Comparison of ENCODE assay signal across 13 cellular contexts in genomic region chr12:12614342-12614741, GRCh38. TPM values are rescaled to one million over a fixed set of nuclear protein-coding genes. Genes with fewer than 3 reads are reported as not detected.
DNase-seq lines count a peak whose midpoint lies in the region; ATAC-seq and TF ChIP-seq lines count a peak whose summit lies in the region.
"Had no signal": no experiment of that assay in that cellular context is flagged by ENCODE, and none has a peak within 500 bp of the region (broad histone marks: within the 10 kb centered on the region; RNA-seq: fewer than 3 reads in every experiment).

No MANE protein-coding gene starts in this region.

- H3K9me3 Mint-ChIP-seq in activated CD4-positive, alpha-beta memory T cell treated with anti-CD3 and anti-CD28 coated beads for 36 hours: no peaks in the 10 kb centered on the region
- H3K9me3 Mint-ChIP-seq in activated CD4-positive, alpha-beta memory T cell treated with anti-CD3 and anti-CD28 coated beads, Interleukin-2, amount 10 ng/mL, durations not matched to agents 7 days and 5 days: no peaks in the 10 kb centered on the region
- no peaks in the 10 kb centered on the region for H3K9me3 Mint-ChIP-seq in stimulated activated naive CD8-positive, alpha-beta T cell treated with anti-CD3 and anti-CD28 coated beads, Interleukin-15, Interleukin-2, amounts not matched to agents 100 ng/mL and 50 ng/mL, for 24 hours
- H3K9me3 Mint-ChIP-seq in stimulated activated naive CD8-positive, alpha-beta T cell treated with anti-CD3 and anti-CD28 coated beads, Interleukin-15, amount 100 ng/mL, for 72 hours: no peaks in the 10 kb centered on the region
- no peaks in the 10 kb centered on the region for H3K9me3 Mint-ChIP-seq in central memory CD8-positive, alpha-beta T cell
- no peaks in the 10 kb centered on the region for H3K9me3 Mint-ChIP-seq in type B pancreatic cell
- H3K9me3 Mint-ChIP-seq: HFFc6 had no signal

- no peak for ATAC-seq in stimulated activated naive CD8-positive, alpha-beta T cell treated with anti-CD3 and anti-CD28 coated beads, Interleukin-15, amount 100 ng/mL, for 72 hours
- no peak for ATAC-seq in central memory CD8-positive, alpha-beta T cell (replicated peaks; ENCODE audit: extremely low read depth, poor library complexity, severe bottlenecking)

- peaks cover 22% of the 10 kb centered on the region for H3K36me3 Mint-ChIP-seq in activated CD4-positive, alpha-beta memory T cell treated with anti-CD3 and anti-CD28 coated beads for 36 hours
- peaks cover 39% of the 10 kb centered on the region for H3K36me3 Mint-ChIP-seq in activated CD4-positive, alpha-beta memory T cell treated with anti-CD3 and anti-CD28 coated beads, Interleukin-2, amount 10 ng/mL, durations not matched to agents 7 days and 5 days (ENCODE audit: low read depth)
- H3K36me3 Mint-ChIP-seq in stimulated activated naive CD8-positive, alpha-beta T cell treated with anti-CD3 and anti-CD28 coated beads, Interleukin-15, Interleukin-2, amounts not matched to agents 100 ng/mL and 50 ng/mL, for 24 hours (ENCODE audit: low read depth): peaks cover 21% of the 10 kb centered on the region
- H3K36me3 Mint-ChIP-seq in central memory CD8-positive, alpha-beta T cell (ENCODE audit: insufficient read depth): peaks cover 30% of the 10 kb centered on the region
- peaks cover 20% of the 10 kb centered on the region for H3K36me3 Mint-ChIP-seq in type B pancreatic cell

- DNase-seq in activated CD4-positive, alpha-beta memory T cell treated with anti-CD3 and anti-CD28 coated beads for 36 hours: no peak
- DNase-seq in activated CD4-positive, alpha-beta memory T cell treated with anti-CD3 and anti-CD28 coated beads, Interleukin-2, amount 10 ng/mL, durations not matched to agents 7 days and 5 days: no peak
- DNase-seq in stimulated activated naive CD8-positive, alpha-beta T cell treated with anti-CD3 and anti-CD28 coated beads, Interleukin-15, amount 100 ng/mL, for 72 hours: no peak
- DNase-seq in central memory CD8-positive, alpha-beta T cell (ENCODE audit: low spot score in 2 of 2): no peak
- DNase-seq in type B pancreatic cell (ENCODE audit: extremely low spot score, unreplicated experiment) (no peak), SK-N-DZ (ENCODE audit: low spot score) (no peak), C1 segment of cervical spinal cord (lab: John Stamatoyannopoulos, UW) (no peak)
- DNase-seq: HFFc6, Karpas-422, MM.1S, NCI-H1105 treated with DMSO at 0.1 percent for 48 hours, NCI-H187 had no signal

- H3K4me3 Mint-ChIP-seq in activated CD4-positive, alpha-beta memory T cell treated with anti-CD3 and anti-CD28 coated beads for 36 hours: no peak overlapping the region
- H3K4me3 Mint-ChIP-seq in activated CD4-positive, alpha-beta memory T cell treated with anti-CD3 and anti-CD28 coated beads, Interleukin-2, amount 10 ng/mL, durations not matched to agents 7 days and 5 days: no peak overlapping the region
- H3K4me3 Mint-ChIP-seq in stimulated activated naive CD8-positive, alpha-beta T cell treated with anti-CD3 and anti-CD28 coated beads, Interleukin-15, Interleukin-2, amounts not matched to agents 100 ng/mL and 50 ng/mL, for 24 hours: no peak overlapping the region
- H3K4me3 Mint-ChIP-seq in stimulated activated naive CD8-positive, alpha-beta T cell treated with anti-CD3 and anti-CD28 coated beads, Interleukin-15, amount 100 ng/mL, for 72 hours: peak overlapping the region in 1 of 2 donors; percentile 47
- H3K4me3 Mint-ChIP-seq in central memory CD8-positive, alpha-beta T cell: peak overlapping the region; percentile 18
- peak overlapping the region; percentile 4 for H3K4me3 Mint-ChIP-seq in type B pancreatic cell
- H3K4me3 Mint-ChIP-seq: HFFc6 had no signal

- POLR2A ChIA-PET in activated CD4-positive, alpha-beta memory T cell treated with anti-CD3 and anti-CD28 coated beads for 36 hours (lab: Charles Lee): interaction anchor here (1.2 kb wide), 1 partner anchor 172 kb away, joined by 3 read pairs; no protein-coding TSS in a partner anchor
- POLR2A ChIA-PET in activated CD4-positive, alpha-beta memory T cell treated with anti-CD3 and anti-CD28 coated beads, Interleukin-2, amount 10 ng/mL, durations not matched to agents 7 days and 5 days (lab: Charles Lee): interaction anchor here (0.8 to 3.3 kb wide), 3 partner anchors 51 to 257 kb away, joined by 3 to 23 read pairs (median 4); partner anchors contain the start of genes BORCS5 and DUSP16

- intact Hi-C loops in activated CD4-positive, alpha-beta memory T cell treated with anti-CD3 and anti-CD28 coated beads for 36 hours (cut with micrococcal nuclease): loop anchor here (5.0 kb wide), 2 partner anchors 132 to 257 kb away; partner anchors contain the start of gene BORCS5

- H3K4me1 Mint-ChIP-seq in activated CD4-positive, alpha-beta memory T cell treated with anti-CD3 and anti-CD28 coated beads for 36 hours (ENCODE audit: low read depth): peaks cover 51% of the 10 kb centered on the region
- H3K4me1 Mint-ChIP-seq in activated CD4-positive, alpha-beta memory T cell treated with anti-CD3 and anti-CD28 coated beads, Interleukin-2, amount 10 ng/mL, durations not matched to agents 7 days and 5 days: peaks cover 52% of the 10 kb centered on the region
- peaks cover 60% of the 10 kb centered on the region for H3K4me1 Mint-ChIP-seq in stimulated activated naive CD8-positive, alpha-beta T cell treated with anti-CD3 and anti-CD28 coated beads, Interleukin-15, Interleukin-2, amounts not matched to agents 100 ng/mL and 50 ng/mL, for 24 hours (ENCODE audit: low read depth)
- H3K4me1 Mint-ChIP-seq in stimulated activated naive CD8-positive, alpha-beta T cell treated with anti-CD3 and anti-CD28 coated beads, Interleukin-15, amount 100 ng/mL, for 72 hours: peaks cover 59% of the 10 kb centered on the region
- H3K4me1 Mint-ChIP-seq in central memory CD8-positive, alpha-beta T cell: peaks cover 48% of the 10 kb centered on the region
- peaks cover 16% of the 10 kb centered on the region for H3K4me1 Mint-ChIP-seq in type B pancreatic cell (ENCODE audit: unreplicated experiment)

- H3K27me3 Mint-ChIP-seq in activated CD4-positive, alpha-beta memory T cell treated with anti-CD3 and anti-CD28 coated beads for 36 hours: no peaks in the 10 kb centered on the region
- no peaks in the 10 kb centered on the region for H3K27me3 Mint-ChIP-seq in activated CD4-positive, alpha-beta memory T cell treated with anti-CD3 and anti-CD28 coated beads, Interleukin-2, amount 10 ng/mL, durations not matched to agents 7 days and 5 days
- no peaks in the 10 kb centered on the region for H3K27me3 Mint-ChIP-seq in stimulated activated naive CD8-positive, alpha-beta T cell treated with anti-CD3 and anti-CD28 coated beads, Interleukin-15, Interleukin-2, amounts not matched to agents 100 ng/mL and 50 ng/mL, for 24 hours
- no peaks in the 10 kb centered on the region for H3K27me3 Mint-ChIP-seq in stimulated activated naive CD8-positive, alpha-beta T cell treated with anti-CD3 and anti-CD28 coated beads, Interleukin-15, amount 100 ng/mL, for 72 hours
- H3K27me3 Mint-ChIP-seq in central memory CD8-positive, alpha-beta T cell: no peaks in the 10 kb centered on the region
- no peaks in the 10 kb centered on the region for H3K27me3 Mint-ChIP-seq in type B pancreatic cell

- TF ChIP-seq CTCF in type B pancreatic cell (conservative IDR thresholded peaks at IDR 0.05): no peak

- H3K27ac Mint-ChIP-seq in activated CD4-positive, alpha-beta memory T cell treated with anti-CD3 and anti-CD28 coated beads for 36 hours: peak overlapping the region; percentile 56
- H3K27ac Mint-ChIP-seq in activated CD4-positive, alpha-beta memory T cell treated with anti-CD3 and anti-CD28 coated beads, Interleukin-2, amount 10 ng/mL, durations not matched to agents 7 days and 5 days: no peak overlapping the region
- H3K27ac Mint-ChIP-seq in stimulated activated naive CD8-positive, alpha-beta T cell treated with anti-CD3 and anti-CD28 coated beads, Interleukin-15, Interleukin-2, amounts not matched to agents 100 ng/mL and 50 ng/mL, for 24 hours: peak overlapping the region; percentile 19
- H3K27ac Mint-ChIP-seq in stimulated activated naive CD8-positive, alpha-beta T cell treated with anti-CD3 and anti-CD28 coated beads, Interleukin-15, amount 100 ng/mL, for 72 hours: peak overlapping the region in 1 of 2 donors; percentile 54
- H3K27ac Mint-ChIP-seq in central memory CD8-positive, alpha-beta T cell (ENCODE audit: low read depth): peak overlapping the region; percentile 97
- no peak overlapping the region for H3K27ac Mint-ChIP-seq in type B pancreatic cell
- H3K27ac Mint-ChIP-seq: HFFc6 had no signal

- CTCF ChIA-PET in activated CD4-positive, alpha-beta memory T cell treated with anti-CD3 and anti-CD28 coated beads for 36 hours (lab: Charles Lee): interaction anchor here (0.6 to 0.8 kb wide), 2 partner anchors 23 to 32 kb away, joined by 3 read pairs; no protein-coding TSS in a partner anchor
- CTCF ChIA-PET in activated CD4-positive, alpha-beta memory T cell treated with anti-CD3 and anti-CD28 coated beads, Interleukin-2, amount 10 ng/mL, durations not matched to agents 7 days and 5 days (lab: Charles Lee): no interaction called here

RNA-seq across cellular contexts. Expression of gene CREBL2, which starts 2.7 kb away (rescaled TPM):
- 10 to 100 TPM; 30.4 to 32.2 TPM for total RNA-seq in activated CD4-positive, alpha-beta memory T cell treated with anti-CD3 and anti-CD28 coated beads for 36 hours
- 10 to 100 TPM; 24.2 to 26.1 TPM for total RNA-seq in activated CD4-positive, alpha-beta memory T cell treated with anti-CD3 and anti-CD28 coated beads, Interleukin-2, amount 10 ng/mL, durations not matched to agents 7 days and 5 days
- total RNA-seq in type B pancreatic cell (ENCODE audit: low replicate concordance): 11.9 and 21.4 TPM in 2 replicates
- polyA plus RNA-seq in SK-N-DZ (2014; cell fraction: cytosol; rRNA removed): 22.8 and 22.9 TPM in 2 replicates
- 8.3 and 9.1 TPM in 2 replicates for polyA plus RNA-seq in SK-N-DZ (2014; cell fraction: nucleus; rRNA removed)

RNA-seq across cellular contexts. Expression of gene DUSP16, which starts 51.7 kb away (rescaled TPM):
- total RNA-seq in activated CD4-positive, alpha-beta memory T cell treated with anti-CD3 and anti-CD28 coated beads for 36 hours: 10 to 100 TPM; 70.2 to 82.1 TPM
- 10 to 100 TPM; 77.3 to 85.2 TPM for total RNA-seq in activated CD4-positive, alpha-beta memory T cell treated with anti-CD3 and anti-CD28 coated beads, Interleukin-2, amount 10 ng/mL, durations not matched to agents 7 days and 5 days
- total RNA-seq in type B pancreatic cell (ENCODE audit: low replicate concordance): 52.1 and 240 TPM in 2 replicates
- 6.5 and 7.5 TPM in 2 replicates for polyA plus RNA-seq in SK-N-DZ (2014; cell fraction: cytosol; rRNA removed)
- polyA plus RNA-seq in SK-N-DZ (2014; cell fraction: nucleus; rRNA removed): 4.2 and 4.4 TPM in 2 replicates

Comparison
In these comparisons a context has a peak if more than half of its experiments do, and no peak if none do; other contexts are left out.
1. H3K27ac Mint-ChIP-seq: peak in activated CD4-positive, alpha-beta memory T cell treated with anti-CD3 and anti-CD28 coated beads for 36 hours (single experiment), stimulated activated naive CD8-positive, alpha-beta T cell treated with anti-CD3 and anti-CD28 coated beads, Interleukin-15, Interleukin-2, amounts not matched to agents 100 ng/mL and 50 ng/mL, for 24 hours (single experiment) and central memory CD8-positive, alpha-beta T cell (single experiment); none in activated CD4-positive, alpha-beta memory T cell treated with anti-CD3 and anti-CD28 coated beads, Interleukin-2, amount 10 ng/mL, durations not matched to agents 7 days and 5 days (single experiment) and type B pancreatic cell (single experiment).
2. H3K4me3 Mint-ChIP-seq: peak in central memory CD8-positive, alpha-beta T cell (single experiment) and type B pancreatic cell (single experiment); none in activated CD4-positive, alpha-beta memory T cell treated with anti-CD3 and anti-CD28 coated beads for 36 hours (single experiment), activated CD4-positive, alpha-beta memory T cell treated with anti-CD3 and anti-CD28 coated beads, Interleukin-2, amount 10 ng/mL, durations not matched to agents 7 days and 5 days (single experiment) and stimulated activated naive CD8-positive, alpha-beta T cell treated with anti-CD3 and anti-CD28 coated beads, Interleukin-15, Interleukin-2, amounts not matched to agents 100 ng/mL and 50 ng/mL, for 24 hours (single experiment).